Comparison of ENCODE assay signal across 7 cellular contexts in genomic region chr1:154220970-154221814, GRCh38.
DNase-seq lines count a peak whose midpoint lies in the region; TF ChIP-seq lines count a peak whose summit lies in the region.

No MANE protein-coding gene starts in this region.

- DNase-seq in GM10266 (ENCODE audit: extremely low spot score) (peak; percentile 61), NCI-H345 (lab: John Stamatoyannopoulos, UW) (peak; percentile 73), epithelial cell of prostate (ENCODE audit: low read depth, low spot score) (no peak)
- DNase-seq in activated CD8-positive, alpha-beta memory T cell treated with anti-CD3 and anti-CD28 coated beads, Interleukin-2, amount 50 U/mL, for 4 hours: peak; percentile 75
- peak; percentile 34 to 36 for DNase-seq in stimulated activated CD8-positive, alpha-beta memory T cell treated with anti-CD3 and anti-CD28 coated beads, Interleukin-7, amount 100 ng/mL, for 1 hour (ENCODE audit: low read depth in 2 of 2)

- H3K4me3 ChIP-seq in HEK293 (ENCODE audit: low read depth, low read length) (peak overlapping the region; percentile 87), muscle layer of colon (ENCODE audit: low read depth in 1 of 2, low read length in 2 of 2) (peak overlapping the region; percentile 67 to 90)

- TF ChIP-seq CTCF in GM10266 (IDR thresholded peaks at IDR 0.05; ENCODE audit: control insufficient read depth, insufficient read depth, low read depth, missing control alignments) (no peak), HEK293 (tag by site-specific recombination; IDR thresholded peaks at IDR 0.05) (no peak)

- H3K27ac ChIP-seq in HEK293 (ENCODE audit: extremely low read depth, low read depth, low read length) (peak overlapping the region; percentile 79), epithelial cell of prostate (peak overlapping the region; percentile 91), muscle layer of colon (ENCODE audit: low read depth, low read length) (peak overlapping the region; percentile 88)

- no peaks in the 10 kb centered on the region for H3K4me1 ChIP-seq in HEK293 (ENCODE audit: control insufficient read depth, insufficient read depth, low read length)
- H3K4me1 ChIP-seq in muscle layer of colon (ENCODE audit: insufficient read depth, low read length): peaks cover 50% of the 10 kb centered on the region

- H3K36me3 ChIP-seq in HEK293 (ENCODE audit: control insufficient read depth in 2 of 2, insufficient read depth in 1 of 2, low read length in 2 of 2): peaks cover 34 to 59% of the 10 kb centered on the region in 2 experiments
- peaks cover 25% of the 10 kb centered on the region for H3K36me3 ChIP-seq in muscle layer of colon (ENCODE audit: insufficient read depth, low read length)

- no peaks in the 10 kb centered on the region for H3K27me3 ChIP-seq in muscle layer of colon (ENCODE audit: control insufficient read depth in 1 of 2, insufficient read depth in 2 of 2, low read length in 2 of 2)

- CTCF ChIA-PET in HEK293 (lab: Yijun Ruan, JAX): interaction anchor here (2.3 to 2.5 kb wide), 2 partner anchors 22 kb away, joined by 8 to 13 read pairs; no protein-coding TSS in a partner anchor

- peak overlapping the region; percentile 85 for H3K9ac ChIP-seq in muscle layer of colon (ENCODE audit: low read length)

- POLR2A ChIA-PET in HEK293 (lab: Yijun Ruan, JAX): interaction anchor here (0.6 to 2.2 kb wide), 10 partner anchors 9 to 105 kb away, joined by 3 to 14 read pairs (median 4); partner anchors contain the start of gene TPM3

- H3K9me3 ChIP-seq in HEK293 (ENCODE audit: control insufficient read depth, insufficient read depth, low read depth, low read length) (no peaks in the 10 kb centered on the region), muscle layer of colon (ENCODE audit: low read length) (no peaks in the 10 kb centered on the region)

TF ChIP-seq in HEK293, 187 proteins besides CTCF, POLR2A, EP300 and RAD21 (continues in another document):
- TF ChIP-seq, protein P1, sequence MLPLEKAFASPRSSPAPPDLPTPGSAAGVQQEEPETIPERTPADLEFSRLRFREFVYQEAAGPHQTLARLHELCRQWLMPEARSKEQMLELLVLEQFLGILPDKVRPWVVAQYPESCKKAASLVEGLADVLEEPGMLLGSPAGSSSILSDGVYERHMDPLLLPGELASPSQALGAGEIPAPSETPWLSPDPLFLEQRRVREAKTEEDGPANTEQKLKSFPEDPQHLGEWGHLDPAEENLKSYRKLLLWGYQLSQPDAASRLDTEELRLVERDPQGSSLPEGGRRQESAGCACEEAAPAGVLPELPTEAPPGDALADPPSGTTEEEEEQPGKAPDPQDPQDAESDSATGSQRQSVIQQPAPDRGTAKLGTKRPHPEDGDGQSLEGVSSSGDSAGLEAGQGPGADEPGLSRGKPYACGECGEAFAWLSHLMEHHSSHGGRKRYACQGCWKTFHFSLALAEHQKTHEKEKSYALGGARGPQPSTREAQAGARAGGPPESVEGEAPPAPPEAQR (tag by site-specific recombination; IDR thresholded peaks at IDR 0.05): no peak
- TF ChIP-seq ZBTB48 (tag by site-specific recombination; IDR thresholded peaks at IDR 0.05): peak; percentile 41
- no peak for TF ChIP-seq ZNF558 (tag by site-specific recombination; IDR thresholded peaks at IDR 0.05)
- TF ChIP-seq ZNF2 (tag by site-specific recombination; IDR thresholded peaks at IDR 0.05): peak; percentile 68
- peak; percentile 67 for TF ChIP-seq ZFHX2 (tag by site-specific recombination; conservative IDR thresholded peaks at IDR 0.05)
- 0 out of 2 replicates have a peak, but pooled peaks have one; percentile 7 for TF ChIP-seq ZNF623 (tag by site-specific recombination; IDR thresholded peaks at IDR 0.05)
- TF ChIP-seq, protein P2, sequence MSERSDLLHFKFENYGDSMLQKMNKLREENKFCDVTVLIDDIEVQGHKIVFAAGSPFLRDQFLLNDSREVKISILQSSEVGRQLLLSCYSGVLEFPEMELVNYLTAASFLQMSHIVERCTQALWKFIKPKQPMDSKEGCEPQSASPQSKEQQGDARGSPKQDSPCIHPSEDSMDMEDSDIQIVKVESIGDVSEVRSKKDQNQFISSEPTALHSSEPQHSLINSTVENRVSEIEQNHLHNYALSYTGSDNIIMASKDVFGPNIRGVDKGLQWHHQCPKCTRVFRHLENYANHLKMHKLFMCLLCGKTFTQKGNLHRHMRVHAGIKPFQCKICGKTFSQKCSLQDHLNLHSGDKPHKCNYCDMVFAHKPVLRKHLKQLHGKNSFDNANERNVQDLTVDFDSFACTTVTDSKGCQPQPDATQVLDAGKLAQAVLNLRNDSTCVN (tag by site-specific recombination; optimal IDR thresholded peaks at IDR 0.05): peak; percentile 6
- TF ChIP-seq GLIS1 (tag by site-specific recombination; IDR thresholded peaks at IDR 0.05): peak; percentile 84
- 0 out of 2 replicates have a peak, but pooled peaks have one; percentile 1 for TF ChIP-seq KLF9 (tag by site-specific recombination; IDR thresholded peaks at IDR 0.05; ENCODE audit: low read depth)
- no peak for TF ChIP-seq ZNF404 (tag by site-specific recombination; IDR thresholded peaks at IDR 0.05)
- TF ChIP-seq ZNF596 (tag by site-specific recombination; IDR thresholded peaks at IDR 0.05): peak; percentile 88
- TF ChIP-seq PATZ1 (tag by site-specific recombination; IDR thresholded peaks at IDR 0.05): 0 out of 2 replicates have a peak, but pooled peaks have one; percentile 72
- no peak for TF ChIP-seq HOXC10 (CRISPR knock-in tag; IDR thresholded peaks at IDR 0.05)
- peak; percentile 23 for TF ChIP-seq SP2 (tag by site-specific recombination; IDR thresholded peaks at IDR 0.05)
- TF ChIP-seq ZFP37 (tag by site-specific recombination; IDR thresholded peaks at IDR 0.05): 0 out of 2 replicates have a peak, but pooled peaks have one; percentile 46
- TF ChIP-seq EGR2 (tag by site-specific recombination; IDR thresholded peaks at IDR 0.05; ENCODE audit: low read depth): peak; percentile 73; the same call in 1 of the 2 replicates
- peak; percentile 96 for TF ChIP-seq GLIS2 (tag by site-specific recombination; IDR thresholded peaks at IDR 0.05)
- TF ChIP-seq PRDM10 (tag by site-specific recombination; IDR thresholded peaks at IDR 0.05): peak; percentile 69
- TF ChIP-seq ZNF174 (tag by site-specific recombination; IDR thresholded peaks at IDR 0.05): no peak
- TF ChIP-seq ZNF660 (tag by site-specific recombination; IDR thresholded peaks at IDR 0.05): peak; percentile 70
